In the genomic region with DNA sequence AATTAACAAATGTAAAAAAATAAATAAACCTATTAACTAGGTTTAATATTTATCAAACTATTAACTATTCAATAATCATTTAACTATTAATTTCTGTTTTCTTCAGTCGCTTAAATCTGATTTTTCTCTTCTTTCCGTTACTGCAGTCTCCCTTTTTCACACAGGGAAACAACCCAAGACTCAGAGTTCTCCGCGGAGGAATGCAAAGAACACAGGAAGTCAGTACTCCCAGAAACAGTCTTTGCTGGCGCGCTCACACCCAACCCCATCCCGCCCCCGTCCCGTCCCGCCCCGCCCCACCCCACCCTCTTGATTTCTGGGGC, we compare ENCODE assay signal across 1 cellular context.
TF ChIP-seq lines count a peak whose summit lies in the region.

No MANE protein-coding gene starts in this region.

TF ChIP-seq in endothelial cell of umbilical vein, 7 proteins besides CTCF, POLR2A, EP300 and RAD21:
- TF ChIP-seq FOS (IDR thresholded peaks at IDR 0.05; ENCODE audit: borderline replicate concordance, insufficient read depth, low read length) (no peak), POLR2AphosphoS5 (IDR thresholded peaks at IDR 0.05; ENCODE audit: insufficient read depth, low read depth, low read length) (peak; percentile 7)
